ENCODE assay signal across 7 cellular contexts in the genomic region with DNA sequence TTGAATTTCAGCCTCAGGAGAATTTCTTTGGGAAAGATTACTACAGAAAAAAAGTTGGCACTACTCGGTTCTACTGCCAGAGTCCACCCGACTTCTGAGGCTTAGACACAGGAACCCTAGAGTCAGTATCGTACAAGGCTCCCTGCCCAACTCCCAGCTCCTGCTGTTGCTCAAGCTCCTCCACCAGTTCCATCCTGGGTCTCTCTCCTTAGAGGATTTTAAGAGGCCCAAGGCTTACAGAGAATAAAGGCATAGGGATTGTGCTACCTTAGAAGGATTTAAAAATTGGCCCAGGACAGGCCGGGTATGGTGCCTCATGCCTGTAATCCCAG. TPM values are rescaled to one million over a fixed set of nuclear protein-coding genes. Genes with fewer than 3 reads are reported as not detected.
DNase-seq lines count a peak whose midpoint lies in the region; ATAC-seq, FAIRE-seq and TF ChIP-seq lines count a peak whose summit lies in the region.

No MANE protein-coding gene starts in this region.

- H3K9me3 ChIP-seq in PC-9 (ENCODE audit: insufficient read depth, low read depth) (no peaks in the 10 kb centered on the region), esophagus muscularis mucosa (no peaks in the 10 kb centered on the region), small intestine (ENCODE audit: control insufficient read depth, low read depth) (no peaks in the 10 kb centered on the region)

- FAIRE-seq in small intestine (lab: Jason Lieb, UNC): no peak

- no peaks in the 10 kb centered on the region for H4K20me1 ChIP-seq in PC-9 (ENCODE audit: insufficient read depth)

- H2AFZ ChIP-seq in PC-9: peak overlapping the region; percentile 77; the same call in 1 of the 2 replicates

- DNase-seq in PC-9: no peak
- no peak for DNase-seq in esophagus muscularis mucosa (ENCODE audit: extremely low spot score)
- no peak for DNase-seq in small intestine
- DNase-seq in medulla oblongata (ENCODE audit: extremely low spot score): no peak
- DNase-seq in NCI-H1694 treated with DMSO at 0.1 percent for 48 hours (lab: John Stamatoyannopoulos, UW): no peak

- no peak for TF ChIP-seq POLR2A in esophagus muscularis mucosa (IDR thresholded peaks at IDR 0.05; ENCODE audit: low read depth)

- no peaks in the 10 kb centered on the region for H3K36me3 ChIP-seq in PC-9 (ENCODE audit: low read depth)
- no peaks in the 10 kb centered on the region for H3K36me3 ChIP-seq in esophagus muscularis mucosa
- H3K36me3 ChIP-seq in small intestine (ENCODE audit: control insufficient read depth in 2 of 2, insufficient read depth in 2 of 2, low read length in 2 of 2): no peaks in the 10 kb centered on the region

- no peak for TF ChIP-seq EP300 in esophagus muscularis mucosa (IDR thresholded peaks at IDR 0.05)

- peak; percentile 20 for ATAC-seq in GM19351 (IDR thresholded peaks at IDR 0.05; ENCODE audit: unreplicated experiment)
- ATAC-seq in GM21367 (IDR thresholded peaks at IDR 0.05; ENCODE audit: unreplicated experiment): no peak

- CTCF ChIA-PET in PC-9 (lab: Charles Lee): interaction anchor here (0.6 kb wide), 1 partner anchor 356 kb away, joined by 3 read pairs; no protein-coding TSS in a partner anchor

- intact Hi-C loops in PC-9 (cut with micrococcal nuclease; ENCODE audit: unreplicated experiment): loop anchor here (2.0 kb wide), 1 partner anchor 25 kb away; no protein-coding TSS in a partner anchor
- intact Hi-C loops in esophagus muscularis mucosa (cut with DNase I): no loop called here

- H3K4me3 ChIP-seq in PC-9 (no peak overlapping the region), esophagus muscularis mucosa (peak overlapping the region in 1 of 4 donors; percentile 25), small intestine (ENCODE audit: low read depth in 1 of 2, low read length in 2 of 2) (no peak overlapping the region)

- H3K27ac ChIP-seq in PC-9: no peak overlapping the region
- peak overlapping the region; percentile 79 to 83 (median 80) for H3K27ac ChIP-seq in esophagus muscularis mucosa (replicated peaks in 1 of 4)
- peak overlapping the region; percentile 55 to 90 for H3K27ac ChIP-seq in small intestine (ENCODE audit: low read depth in 1 of 2, low read length in 1 of 2)

- H3K4me2 ChIP-seq in PC-9: no peak overlapping the region

- no peak for TF ChIP-seq CTCF in PC-9 (conservative IDR thresholded peaks at IDR 0.05)
- no peak for TF ChIP-seq CTCF in esophagus muscularis mucosa (IDR thresholded peaks at IDR 0.05)

- no peaks in the 10 kb centered on the region for H3F3A ChIP-seq in PC-9 (ENCODE audit: insufficient read depth, low read depth)

- no peaks in the 10 kb centered on the region for H3K79me2 ChIP-seq in PC-9 (ENCODE audit: low read depth)

- no peaks in the 10 kb centered on the region for H3K27me3 ChIP-seq in PC-9 (ENCODE audit: insufficient read depth, low read depth)
- H3K27me3 ChIP-seq in esophagus muscularis mucosa: no peaks in the 10 kb centered on the region
- no peaks in the 10 kb centered on the region for H3K27me3 ChIP-seq in small intestine (ENCODE audit: control insufficient read depth in 2 of 2, insufficient read depth in 2 of 2, low read length in 2 of 2)

- BruUV-seq in PC-9 (replicated peaks; lab: Mats Ljungman, UMichigan): no TSS peak

- H3K4me1 ChIP-seq in PC-9 (replicated peaks; ENCODE audit: insufficient read depth) (no peaks in the 10 kb centered on the region), esophagus muscularis mucosa (peaks cover 15 to 53% (median 34%) of the 10 kb centered on the region in 4 donors), small intestine (ENCODE audit: control insufficient read depth in 2 of 2, insufficient read depth in 1 of 2, low read depth in 1 of 2, low read length in 1 of 2) (peaks cover 2 to 12% of the 10 kb centered on the region in 2 donors)

- 75% methylated on average over 3 of the region's 4 CpGs for WGBS in esophagus muscularis mucosa
- WGBS in small intestine, 3 donors: 75 to 78% (median 78%) methylated on average over 4 of the region's 4 CpGs

- POLR2A ChIA-PET in PC-9 (lab: Charles Lee; ENCODE audit: unreplicated experiment): no interaction called here

- peaks cover 4% of the 10 kb centered on the region; the same call in 1 of the 2 replicates for H3K9me2 ChIP-seq in PC-9 (ENCODE audit: insufficient read depth)

RNA-seq across cellular contexts. Expression of a gene that starts 29.0 kb away (rescaled TPM):
- total RNA-seq in PC-9 (2021) (3.5 and 6.4 TPM in 2 replicates), esophagus muscularis mucosa (10 to 100 TPM; 62.9 to 97.2 (median 74.2) TPM)
- 10 to 100 TPM in 2 of 3 donors, 1 to 10 TPM in 1; 2.9 to 11.9 (median 11.8) TPM for polyA plus RNA-seq in small intestine
